In the genomic region with DNA sequence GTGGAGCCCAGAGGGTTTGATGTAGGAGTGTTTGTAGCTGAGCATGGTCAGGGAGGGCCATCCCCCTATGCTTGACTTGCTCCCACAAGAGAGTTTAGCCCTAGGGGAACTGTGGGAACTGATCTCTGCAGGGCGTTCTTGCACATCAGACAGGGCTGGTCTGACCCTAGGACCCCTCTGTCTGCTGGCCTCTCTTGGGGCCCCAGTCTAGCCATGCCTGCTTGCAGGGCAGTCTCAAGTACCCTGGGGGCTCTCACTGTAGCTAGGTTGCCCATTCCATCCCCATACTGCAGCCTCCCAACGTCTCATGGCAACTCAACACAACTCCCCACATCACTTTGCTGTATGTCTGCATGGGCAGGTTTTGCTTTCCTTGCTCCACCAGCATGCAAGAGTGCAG, we compare ENCODE assay signal across 1 cellular context.
TF ChIP-seq lines count a peak whose summit lies in the region.

No MANE protein-coding gene starts in this region.

TF ChIP-seq in H1, 55 proteins besides CTCF, POLR2A, EP300 and RAD21:
- no peak for TF ChIP-seq CTBP2 (IDR thresholded peaks at IDR 0.05; ENCODE audit: borderline replicate concordance, insufficient read depth, insufficient read length, low read length)
- no peak for TF ChIP-seq SAP30 (IDR thresholded peaks at IDR 0.05; ENCODE audit: insufficient read depth, insufficient replicate concordance, low read length)
- no peak for TF ChIP-seq GTF2F1 (IDR thresholded peaks at IDR 0.05; ENCODE audit: borderline replicate concordance, low read depth, low read length)
